Comparison of ENCODE assay signal across 28 cellular contexts in the genomic region with DNA sequence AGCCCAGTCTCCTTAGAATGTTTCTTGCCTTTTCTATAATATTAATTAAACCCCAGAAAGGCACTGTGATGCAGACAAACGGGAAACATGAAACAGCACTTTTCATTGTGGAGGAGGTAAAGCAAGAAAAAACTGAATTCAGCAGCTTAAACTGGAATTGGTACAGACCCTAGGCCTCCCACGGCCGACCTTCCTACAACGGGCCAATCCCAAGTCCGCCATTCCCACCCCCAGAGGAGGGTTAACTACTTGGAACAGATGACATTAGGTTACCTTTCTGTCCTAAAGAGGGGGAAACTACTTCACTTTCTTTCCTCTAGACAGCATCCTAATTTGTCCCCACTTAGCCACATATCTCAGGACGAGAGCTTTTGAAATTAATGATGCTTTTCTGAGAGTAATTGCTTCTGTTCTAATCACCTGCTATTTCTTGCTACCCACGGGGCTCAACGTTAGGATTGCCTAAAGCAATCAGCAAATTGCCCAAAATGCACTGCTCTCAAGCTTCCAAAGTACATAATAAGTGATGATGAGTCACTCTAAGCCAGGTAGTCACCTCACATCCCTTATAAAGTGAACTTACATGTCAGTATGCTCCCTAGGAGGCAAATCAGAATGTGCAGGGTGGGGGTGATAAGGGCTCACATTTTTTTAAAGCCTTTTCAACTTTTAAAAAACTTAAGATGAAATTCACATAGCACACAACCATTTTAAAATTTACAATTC. TPM values are rescaled to one million over a fixed set of nuclear protein-coding genes. Genes with fewer than 3 reads are reported as not detected.
DNase-seq lines count a peak whose midpoint lies in the region; ATAC-seq, FAIRE-seq and TF ChIP-seq lines count a peak whose summit lies in the region.
"Had no signal": no experiment of that assay in that cellular context is flagged by ENCODE, and none has a peak within 500 bp of the region (broad histone marks: within the 10 kb centered on the region; RNA-seq: fewer than 3 reads in every experiment).

No MANE protein-coding gene starts in this region.

- H3K4me1 ChIP-seq in mammary epithelial cell (ENCODE audit: insufficient read depth, low read length), result no peaks in the 10 kb centered on the region
- H3K4me1 ChIP-seq: esophagus squamous epithelium, gastroesophageal sphincter, neural progenitor cell, sigmoid colon, thyroid gland had no signal

- H3K4me3 ChIP-seq in mammary epithelial cell (replicated peaks in 1 of 3; ENCODE audit: insufficient read depth in 1 of 3, low read depth in 2 of 3, low read length in 3 of 3), result no peak overlapping the region
- H3K4me3 ChIP-seq in neural cell (ENCODE audit: low read length), result no peak overlapping the region
- H3K4me3 ChIP-seq: coronary artery, esophagus squamous epithelium, gastroesophageal sphincter, neural progenitor cell, sigmoid colon, thyroid gland had no signal

- FAIRE-seq in D721Med (lab: Jason Lieb, UNC), result no peak

- TF ChIP-seq EP300 in neural cell (conservative IDR thresholded peaks at IDR 0.05; ENCODE audit: poor library complexity, severe bottlenecking), result no peak

- H3K27ac ChIP-seq in mammary epithelial cell (ENCODE audit: insufficient read depth, low read depth, low read length) (no peak overlapping the region), neural cell (ENCODE audit: low read length) (peak overlapping the region; percentile 23)
- H3K27ac ChIP-seq: coronary artery, esophagus squamous epithelium, gastroesophageal sphincter, neural progenitor cell, sigmoid colon, thyroid gland, VCaP had no signal

- BruUV-seq in mammary epithelial cell (replicated peaks; lab: Mats Ljungman, UMichigan), result no TSS peak

- WGBS in mammary epithelial cell (ENCODE audit: low coverage, missing lambda C conversion rate), result 31% methylated on average over 8 of the region's 8 CpGs

- CTCF ChIA-PET in mammary epithelial cell (lab: Charles Lee; ENCODE audit: low non-redundant PET), result interaction anchor here (0.5 kb wide), 1 partner anchor 222 kb away, joined by 4 read pairs; no protein-coding TSS in a partner anchor

- H3K36me3 ChIP-seq in mammary epithelial cell (ENCODE audit: insufficient read depth, low read length), result no peaks in the 10 kb centered on the region
- no peaks in the 10 kb centered on the region for H3K36me3 ChIP-seq in neural cell (ENCODE audit: insufficient read depth, low read length)
- H3K36me3 ChIP-seq: esophagus squamous epithelium, gastroesophageal sphincter, neural progenitor cell, sigmoid colon, thyroid gland had no signal

- TF ChIP-seq CTCF in mammary epithelial cell (conservative IDR thresholded peaks at IDR 0.05 in 1 of 2, IDR thresholded peaks at IDR 0.05 in 1 of 2; ENCODE audit: extremely low read depth in 1 of 2, insufficient read depth in 1 of 2, low read depth in 1 of 2, low read length in 2 of 2) (no peak), neural cell (IDR thresholded peaks at IDR 0.05; ENCODE audit: poor library complexity, severe bottlenecking) (no peak), D721Med (IDR thresholded peaks at IDR 0.05; ENCODE audit: insufficient read depth, missing control alignments) (no peak)

- intact Hi-C loops in mammary epithelial cell (cut with micrococcal nuclease), result no loop called here
- intact Hi-C loops in left cardiac atrium (cut with DNase I), result no loop called here

- H3K9ac ChIP-seq in mammary epithelial cell (ENCODE audit: insufficient read depth, low read length) (no peak overlapping the region), neural cell (ENCODE audit: low read length) (no peak overlapping the region)
- H3K9ac ChIP-seq: neural progenitor cell had no signal

- DNase-seq in H4 (ENCODE audit: low spot score) (peak; percentile 48), NCI-H1436 (lab: John Stamatoyannopoulos, UW) (peak; percentile 78), mammary epithelial cell (peak; percentile 50), Kasumi-1 (lab: John Stamatoyannopoulos, UW) (no peak), D721Med (ENCODE audit: insufficient read length, low spot score) (no peak), left cardiac atrium (no peak)
- DNase-seq: activated CD4-positive, alpha-beta T cell treated with anti-CD3 and anti-CD28 coated beads for 48 hours; activated naive CD4-positive, alpha-beta T cell treated with anti-CD3 and anti-CD28 coated beads, Interleukin-2, amount 10 ng/mL, durations not matched to agents 7 days and 5 days; activated T-cell treated with anti-CD3 and anti-CD28 coated beads, Interleukin-2, amount 50 U/mL, for 48 hours; amniotic stem cell; CD4-positive, alpha-beta memory T cell; DMS153; effector memory CD8-positive, alpha-beta T cell; esophagus squamous epithelium; GF-D8; GOT3; NCI-H2081; NCI-H524; posterior cingulate gyrus; sigmoid colon; stimulated activated CD4-positive, alpha-beta T cell treated with anti-CD3 and anti-CD28 coated beads, Interleukin-15, amount 100 ng/mL, for 24 hours; stimulated activated naive CD8-positive, alpha-beta T cell treated with anti-CD3 and anti-CD28 coated beads, Interleukin-15, amount 100 ng/mL, for 72 hours; thyroid gland had no signal

- in situ Hi-C loops in mammary epithelial cell (cut with MboI; ENCODE audit: low sequenced_read_pairs in 2 of 2), result no loop called here

- no peak for TF ChIP-seq RAD21 in neural cell (conservative IDR thresholded peaks at IDR 0.05)

- no peaks in the 10 kb centered on the region for H3K9me2 ChIP-seq in neural cell (ENCODE audit: insufficient read depth, low read length)

- no peak overlapping the region for H2AFZ ChIP-seq in mammary epithelial cell (ENCODE audit: low read depth, low read length)
- no peak overlapping the region for H2AFZ ChIP-seq in neural cell (ENCODE audit: low read depth, low read length)
- H2AFZ ChIP-seq: neural progenitor cell had no signal

- H3K4me2 ChIP-seq in mammary epithelial cell (ENCODE audit: insufficient read depth, low read depth, low read length) (no peak overlapping the region), neural cell (ENCODE audit: low read length) (no peak overlapping the region)
- H3K4me2 ChIP-seq: neural progenitor cell had no signal

- H3K9me3 ChIP-seq in mammary epithelial cell (replicated peaks; ENCODE audit: insufficient read depth, low read length) (no peaks in the 10 kb centered on the region), neural cell (ENCODE audit: low read length) (no peaks in the 10 kb centered on the region)
- H3K9me3 ChIP-seq: esophagus squamous epithelium, gastroesophageal sphincter, sigmoid colon, thyroid gland had no signal

- H4K20me1 ChIP-seq in mammary epithelial cell (ENCODE audit: insufficient read depth, low read length) (no peaks in the 10 kb centered on the region), neural cell (ENCODE audit: insufficient read depth) (no peaks in the 10 kb centered on the region)

- dilution Hi-C loops in mammary epithelial cell (cut with HindIII; ENCODE audit: low sequenced_read_pairs), result no loop called here

- no peaks in the 10 kb centered on the region for H3K79me2 ChIP-seq in mammary epithelial cell (ENCODE audit: insufficient read depth, low read length)
- no peaks in the 10 kb centered on the region for H3K79me2 ChIP-seq in neural cell (replicated peaks; ENCODE audit: insufficient read depth, low read length)

- H3F3A ChIP-seq in neural cell (ENCODE audit: insufficient read depth, low read length, poor library complexity, severe bottlenecking), result no peaks in the 10 kb centered on the region

- no peak for ATAC-seq in left cardiac atrium
- ATAC-seq: effector memory CD8-positive, alpha-beta T cell; gastroesophageal sphincter; stimulated activated naive CD8-positive, alpha-beta T cell treated with anti-CD3 and anti-CD28 coated beads, Interleukin-15, amount 100 ng/mL, for 72 hours had no signal

- no peaks in the 10 kb centered on the region for H3K27me3 ChIP-seq in mammary epithelial cell (ENCODE audit: insufficient read depth, low read length)
- no peaks in the 10 kb centered on the region for H3K27me3 ChIP-seq in neural cell (ENCODE audit: insufficient read depth, low read depth, low read length)
- H3K27me3 ChIP-seq: gastroesophageal sphincter, neural progenitor cell, sigmoid colon, thyroid gland had no signal

TF ChIP-seq in neural cell, 6 proteins besides CTCF, POLR2A, EP300 and RAD21 (continues in another document):
- TF ChIP-seq EZH2 (IDR thresholded peaks at IDR 0.05; ENCODE audit: borderline replicate concordance, insufficient read depth, low read length, poor library complexity, severe bottlenecking) (no peak), TAF1 (IDR thresholded peaks at IDR 0.05; ENCODE audit: low read depth) (no peak), REST (IDR thresholded peaks at IDR 0.05; ENCODE audit: borderline replicate concordance) (no peak)

RNA-seq across cellular contexts. Expression of gene LSM5, which starts 36.7 kb away (rescaled TPM):
- 157 and 290 TPM in 2 replicates for total RNA-seq in H4 (2014; rRNA removed; shearing (Covaris generic))
- total RNA-seq in mammary epithelial cell, result 10 to 100 TPM; 15.7 to 55.6 TPM
- 37.0 TPM for polyA plus RNA-seq in mammary epithelial cell
- 6.9 TPM for polyA minus RNA-seq in mammary epithelial cell
- 90.5 and 100 TPM in 2 replicates for polyA plus RNA-seq in neural cell
- 37.7 and 39.0 TPM in 2 replicates for polyA minus RNA-seq in neural cell
- total RNA-seq in left cardiac atrium, result 10 to 100 TPM; 36.4 to 44.3 TPM

RNA-seq across cellular contexts. Expression of gene AVL9, which starts 41.8 kb away (rescaled TPM):
- total RNA-seq in H4 (2014; rRNA removed; shearing (Covaris generic)), result 41.3 and 42.8 TPM in 2 replicates
- total RNA-seq in mammary epithelial cell (10 to 100 TPM; 30.2 to 31.3 TPM), left cardiac atrium (10 to 100 TPM; 14.6 to 24.1 TPM)
- polyA plus RNA-seq in mammary epithelial cell (8.3 TPM), neural cell (47.2 and 63.2 TPM in 2 replicates)
- polyA minus RNA-seq in mammary epithelial cell (50.3 TPM), neural cell (85.7 and 94.6 TPM in 2 replicates)

Comparison
In these comparisons a context has a peak if more than half of its experiments do, and no peak if none do; other contexts are left out.
1. DNase-seq: peak in H4 (single experiment), NCI-H1436 (single experiment) and mammary epithelial cell (single experiment); none in Kasumi-1 (0 of 2), D721Med (single experiment) and left cardiac atrium (single experiment).